Comparison of ENCODE assay signal across 9 cellular contexts in genomic region chr2:219523031-219523671, GRCh38. TPM values are rescaled to one million over a fixed set of nuclear protein-coding genes. Genes with fewer than 3 reads are reported as not detected.
DNase-seq lines count a peak whose midpoint lies in the region; ATAC-seq, FAIRE-seq and TF ChIP-seq lines count a peak whose summit lies in the region.
"Had no signal": no experiment of that assay in that cellular context is flagged by ENCODE, and none has a peak within 500 bp of the region (broad histone marks: within the 10 kb centered on the region; RNA-seq: fewer than 3 reads in every experiment).

No MANE protein-coding gene starts in this region.

- CTCF ChIA-PET in activated naive CD4-positive, alpha-beta T cell treated with anti-CD3 and anti-CD28 coated beads for 36 hours (lab: Charles Lee) = interaction anchor here (0.6 to 2.3 kb wide), 6 partner anchors 12 to 493 kb away, joined by 3 to 6 read pairs (median 3); no protein-coding TSS in a partner anchor

- H3K9me1 ChIP-seq in keratinocyte (ENCODE audit: control insufficient read depth, extremely low read depth, insufficient read depth, low read length) = no peaks in the 10 kb centered on the region

- H3K4me1 ChIP-seq in heart left ventricle (peaks cover 0 to 56% (median 23%) of the 10 kb centered on the region in 12 donors), keratinocyte (ENCODE audit: control insufficient read depth, extremely low read depth, insufficient read depth, low read length) (peaks cover 8% of the 10 kb centered on the region), transverse colon (peaks cover 8 to 18% (median 11%) of the 10 kb centered on the region in 4 donors)

- peaks cover 3% of the 10 kb centered on the region for H4K20me1 ChIP-seq in keratinocyte (ENCODE audit: control insufficient read depth, extremely low read depth, insufficient read depth, low read length)

- DNase-seq in heart left ventricle (no peak), Right ventricle myocardium superior (no peak), astrocyte of the hippocampus (ENCODE audit: low read depth, low spot score) (peak; percentile 18), keratinocyte (ENCODE audit: low read depth, low spot score) (no peak), transverse colon (no peak), NOMO-1 (lab: John Stamatoyannopoulos, UW; ENCODE audit: unreplicated experiment in 2 of 2) (no peak)
- no peak for DNase-seq in activated naive CD4-positive, alpha-beta T cell treated with anti-CD3 and anti-CD28 coated beads for 36 hours

- dilution Hi-C loops in keratinocyte (cut with MboI; ENCODE audit: extremely low pct_ligation_motif_present, low sequenced_read_pairs) = no loop called here

- H3K36me3 Mint-ChIP-seq in activated naive CD4-positive, alpha-beta T cell treated with anti-CD3 and anti-CD28 coated beads for 36 hours (ENCODE audit: low read depth) = no peaks in the 10 kb centered on the region

- H3K4me1 Mint-ChIP-seq in activated naive CD4-positive, alpha-beta T cell treated with anti-CD3 and anti-CD28 coated beads for 36 hours (ENCODE audit: low read depth) = peaks cover 14% of the 10 kb centered on the region

- no peaks in the 10 kb centered on the region for H3K79me2 ChIP-seq in keratinocyte (ENCODE audit: control insufficient read depth, insufficient read depth, low read length)

- no peak overlapping the region for H3K4me3 Mint-ChIP-seq in activated naive CD4-positive, alpha-beta T cell treated with anti-CD3 and anti-CD28 coated beads for 36 hours

- 34 to 45% (median 38%) methylated on average over 6 to 24 of the region's 24 CpGs for WGBS in heart left ventricle, 4 donors
- 30% methylated on average over 18 of the region's 24 CpGs; no CpG with 5 or more reads in 1 of the 2 donors for WGBS in transverse colon (ENCODE audit: low coverage in 1 of 2), 2 donors

- TF ChIP-seq CTCF in heart left ventricle (IDR thresholded peaks at IDR 0.05) = no peak
- TF ChIP-seq CTCF in keratinocyte (optimal IDR thresholded peaks at IDR 0.05 in 1 of 3, IDR thresholded peaks at IDR 0.05 in 1 of 3, conservative IDR thresholded peaks at IDR 0.05 in 1 of 3; ENCODE audit: extremely low read depth in 1 of 3, insufficient read depth in 2 of 3, low read length in 3 of 3) = peak in 1 of 3 experiments; percentile 11
- no peak for TF ChIP-seq CTCF in transverse colon (IDR thresholded peaks at IDR 0.05)

- H3K27me3 ChIP-seq in heart left ventricle (peaks cover 8 to 78% (median 16%) of the 10 kb centered on the region in 9 donors), keratinocyte (ENCODE audit: control insufficient read depth, extremely low read depth, insufficient read depth, low read length) (peaks cover 50% of the 10 kb centered on the region), transverse colon (peaks cover 85% of the 10 kb centered on the region)

- no peak overlapping the region for H3K27ac Mint-ChIP-seq in activated naive CD4-positive, alpha-beta T cell treated with anti-CD3 and anti-CD28 coated beads for 36 hours

- intact Hi-C loops in heart left ventricle (cut with DNase I) (no loop called here), Right ventricle myocardium superior (cut with DNase I) (no loop called here), transverse colon (cut with DNase I; ENCODE audit: low total_unique reads) (no loop called here)
- intact Hi-C loops in activated naive CD4-positive, alpha-beta T cell treated with anti-CD3 and anti-CD28 coated beads for 36 hours (cut with micrococcal nuclease) = no loop called here

- TF ChIP-seq POLR2A in heart left ventricle (IDR thresholded peaks at IDR 0.05) = no peak
- no peak for TF ChIP-seq POLR2A in transverse colon (IDR thresholded peaks at IDR 0.05)

- peaks cover 68% of the 10 kb centered on the region for H3K27me3 Mint-ChIP-seq in activated naive CD4-positive, alpha-beta T cell treated with anti-CD3 and anti-CD28 coated beads for 36 hours (ENCODE audit: low read depth)

- H3K4me2 ChIP-seq in keratinocyte (ENCODE audit: control insufficient read depth, extremely low read depth, insufficient read depth, low read depth, low read length) = peak overlapping the region; percentile 51

- H3K9me3 ChIP-seq in heart left ventricle = no peaks in the 10 kb centered on the region
- no peaks in the 10 kb centered on the region for H3K9me3 ChIP-seq in keratinocyte (ENCODE audit: control insufficient read depth, low read depth, low read length)
- H3K9me3 ChIP-seq in transverse colon = no peaks in the 10 kb centered on the region

- no peaks in the 10 kb centered on the region for H3K9me3 Mint-ChIP-seq in activated naive CD4-positive, alpha-beta T cell treated with anti-CD3 and anti-CD28 coated beads for 36 hours

- ATAC-seq in heart left ventricle (no peak), Right ventricle myocardium superior (ENCODE audit: poor library complexity) (no peak), GM21737 (IDR thresholded peaks at IDR 0.05; ENCODE audit: unreplicated experiment) (no peak)

- FAIRE-seq in keratinocyte (lab: Jason Lieb, UNC) = no peak

- H3K36me3 ChIP-seq in heart left ventricle (no peaks in the 10 kb centered on the region), keratinocyte (ENCODE audit: control insufficient read depth in 2 of 2, extremely low read depth in 1 of 2, insufficient read depth in 2 of 2, low read length in 2 of 2) (no peaks in the 10 kb centered on the region), transverse colon (no peaks in the 10 kb centered on the region)

- in situ Hi-C loops in transverse colon (cut with MboI; ENCODE audit: low pct_ligation_motif_present in 1 of 4, low pct_unique_long_range_greater_than_20kb in 1 of 4, low sequenced_read_pairs in 3 of 4) = loop anchor here in 3 of 4 donors (10.0 kb wide), 2 partner anchors 48 to 118 kb away; no protein-coding TSS in a partner anchor

- H3K27ac ChIP-seq in heart left ventricle (peak overlapping the region in 4 of 12 donors; percentile 39 to 80 (median 60)), keratinocyte (ENCODE audit: control insufficient read depth, insufficient read depth, low read length) (no peak overlapping the region), transverse colon (peak overlapping the region; percentile 65 to 81 (median 72))

- H3K4me3 ChIP-seq in heart left ventricle = peak overlapping the region in 10 of 12 donors; percentile 1 to 41 (median 25)
- H3K4me3 ChIP-seq in keratinocyte (ENCODE audit: control insufficient read depth in 2 of 3, extremely low read depth in 1 of 3, insufficient read depth in 2 of 3, low read depth in 1 of 3, low read length in 3 of 3) = no peak overlapping the region
- peak overlapping the region in 2 of 4 donors; percentile 24 to 35 for H3K4me3 ChIP-seq in transverse colon

- no peak overlapping the region for H3K9ac ChIP-seq in keratinocyte (ENCODE audit: control insufficient read depth, extremely low read depth, insufficient read depth, low read length)

- H2AFZ ChIP-seq in keratinocyte (ENCODE audit: control insufficient read depth, low read length) = peak overlapping the region; percentile 8

- TF ChIP-seq EP300 in transverse colon (IDR thresholded peaks at IDR 0.05; ENCODE audit: low read depth) = no peak

RNA-seq across cellular contexts. Expression of gene ASIC4, which starts 8.9 kb away (rescaled TPM):
- total RNA-seq in heart left ventricle (under 1 TPM in 1 of 9 donors, not detected in 8; 0.10 TPM), Right ventricle myocardium superior (not detected), transverse colon (not detected)
- polyA plus RNA-seq in heart left ventricle (under 1 TPM; 0.03 to 0.08 TPM), keratinocyte (not detected in 3 replicates)
- not detected for polyA plus RNA-seq in keratinocyte (2011; ENCODE audit: low read depth)
- polyA plus RNA-seq in keratinocyte (2011; cell fraction: cytosol; rRNA removed) = not detected in 2 replicates
- polyA plus RNA-seq in keratinocyte (2011; cell fraction: nucleus; rRNA removed) = 0.05 TPM in 1 of 2 replicates, not detected in the other
- 0.11 TPM in 1 of 2 replicates, not detected in the other for polyA plus RNA-seq in keratinocyte (2012; ENCODE audit: low replicate concordance)
- polyA minus RNA-seq in keratinocyte = not detected in 3 replicates
- polyA minus RNA-seq in keratinocyte (2011; cell fraction: cytosol; rRNA and poly(A)+ RNA removed) = not detected
- polyA minus RNA-seq in keratinocyte (2011; cell fraction: nucleus; rRNA and poly(A)+ RNA removed) = not detected in 2 replicates
- not detected for total RNA-seq in activated naive CD4-positive, alpha-beta T cell treated with anti-CD3 and anti-CD28 coated beads for 36 hours
- total RNA-seq: glomerular endothelial cell had no signal

RNA-seq across cellular contexts. Expression of gene CHPF, which starts 20.5 kb away (rescaled TPM):
- total RNA-seq in heart left ventricle (100 to 1,000 TPM in 6 of 9 donors, 10 to 100 TPM in 3; 77.9 to 196 (median 138) TPM), Right ventricle myocardium superior (85.9 TPM), transverse colon (10 to 100 TPM; 21.1 to 58.2 (median 52.1) TPM)
- polyA plus RNA-seq in heart left ventricle (100 to 1,000 TPM in 1 of 2 donors, 10 to 100 TPM in 1; 74.1 to 209 TPM), keratinocyte (24.4 to 63.7 TPM (median 50.9 TPM) in 3 replicates)
- 12.2 TPM for polyA plus RNA-seq in keratinocyte (2011; ENCODE audit: low read depth)
- polyA plus RNA-seq in keratinocyte (2011; cell fraction: cytosol; rRNA removed) = 23.4 and 59.7 TPM in 2 replicates
- 82.1 and 134 TPM in 2 replicates for polyA plus RNA-seq in keratinocyte (2011; cell fraction: nucleus; rRNA removed)
- polyA plus RNA-seq in keratinocyte (2012; ENCODE audit: low replicate concordance) = 67.0 and 81.8 TPM in 2 replicates
- 24.4 to 61.4 TPM (median 36.5 TPM) in 3 replicates for polyA minus RNA-seq in keratinocyte
- polyA minus RNA-seq in keratinocyte (2011; cell fraction: cytosol; rRNA and poly(A)+ RNA removed) = 159 TPM
- 132 and 181 TPM in 2 replicates for polyA minus RNA-seq in keratinocyte (2011; cell fraction: nucleus; rRNA and poly(A)+ RNA removed)
- 1 to 10 TPM; 8.5 to 9.0 TPM for total RNA-seq in activated naive CD4-positive, alpha-beta T cell treated with anti-CD3 and anti-CD28 coated beads for 36 hours

RNA-seq across cellular contexts. Expression of gene TMEM198, which starts 20.7 kb away (rescaled TPM):
- total RNA-seq in heart left ventricle (1 to 10 TPM in 8 of 9 donors, under 1 TPM in 1; 0.65 to 4.7 (median 2.3) TPM), Right ventricle myocardium superior (2.6 TPM), transverse colon (1 to 10 TPM in 3 of 4 donors, not detected in 1; 1.1 to 4.4 (median 1.2) TPM)
- polyA plus RNA-seq in heart left ventricle (10 to 100 TPM in 1 of 2 donors, 1 to 10 TPM in 1; 2.2 to 10.2 TPM), keratinocyte (0.81 to 1.5 TPM (median 0.82 TPM) in 3 replicates)
- not detected for polyA plus RNA-seq in keratinocyte (2011; ENCODE audit: low read depth)
- 0.32 and 0.44 TPM in 2 replicates for polyA plus RNA-seq in keratinocyte (2011; cell fraction: cytosol; rRNA removed)
- polyA plus RNA-seq in keratinocyte (2011; cell fraction: nucleus; rRNA removed) = 10.9 and 11.5 TPM in 2 replicates
- polyA plus RNA-seq in keratinocyte (2012; ENCODE audit: low replicate concordance) = 0.61 and 0.83 TPM in 2 replicates
- polyA minus RNA-seq in keratinocyte = 0.13 to 1.1 TPM (median 0.26 TPM) in 3 replicates
- not detected for polyA minus RNA-seq in keratinocyte (2011; cell fraction: cytosol; rRNA and poly(A)+ RNA removed)
- polyA minus RNA-seq in keratinocyte (2011; cell fraction: nucleus; rRNA and poly(A)+ RNA removed) = 0.42 and 0.70 TPM in 2 replicates
- 1 to 10 TPM in 1 of 2 experiments, under 1 TPM in 1; 0.86 to 1.1 TPM for total RNA-seq in activated naive CD4-positive, alpha-beta T cell treated with anti-CD3 and anti-CD28 coated beads for 36 hours

RNA-seq across cellular contexts. Expression of gene GMPPA, which starts 24.5 kb away (rescaled TPM):
- total RNA-seq in heart left ventricle = 10 to 100 TPM; 15.8 to 31.6 (median 20.1) TPM
- polyA plus RNA-seq in heart left ventricle = 10 to 100 TPM; 18.2 to 35.5 TPM
- total RNA-seq in Right ventricle myocardium superior = 22.3 TPM
- polyA plus RNA-seq in keratinocyte = 50.6 to 63.4 TPM (median 57.6 TPM) in 3 replicates
- polyA plus RNA-seq in keratinocyte (2011; ENCODE audit: low read depth) = 4.1 TPM
- 50.5 and 53.2 TPM in 2 replicates for polyA plus RNA-seq in keratinocyte (2011; cell fraction: cytosol; rRNA removed)
- polyA plus RNA-seq in keratinocyte (2011; cell fraction: nucleus; rRNA removed) = 64.4 and 79.0 TPM in 2 replicates
- polyA plus RNA-seq in keratinocyte (2012; ENCODE audit: low replicate concordance) = 25.4 and 39.5 TPM in 2 replicates
- 66.2 to 112 TPM (median 83.0 TPM) in 3 replicates for polyA minus RNA-seq in keratinocyte
- 50.5 TPM for polyA minus RNA-seq in keratinocyte (2011; cell fraction: cytosol; rRNA and poly(A)+ RNA removed)
- 23.8 and 26.3 TPM in 2 replicates for polyA minus RNA-seq in keratinocyte (2011; cell fraction: nucleus; rRNA and poly(A)+ RNA removed)
- 10 to 100 TPM; 25.1 to 41.1 (median 36.4) TPM for total RNA-seq in transverse colon
- total RNA-seq in activated naive CD4-positive, alpha-beta T cell treated with anti-CD3 and anti-CD28 coated beads for 36 hours = 10 to 100 TPM; 25.2 to 28.4 TPM

RNA-seq across cellular contexts. Expression of gene OBSL1, which starts 48.2 kb away (rescaled TPM):
- total RNA-seq in heart left ventricle (100 to 1,000 TPM; 149 to 230 (median 178) TPM), Right ventricle myocardium superior (165 TPM), transverse colon (10 to 100 TPM; 18.1 to 57.2 (median 19.0) TPM)
- polyA plus RNA-seq in heart left ventricle (100 to 1,000 TPM in 1 of 2 donors, 10 to 100 TPM in 1; 88.1 to 177 TPM), keratinocyte (9.3 to 14.8 TPM (median 12.7 TPM) in 3 replicates)
- polyA plus RNA-seq in keratinocyte (2011; ENCODE audit: low read depth) = 7.9 TPM
- polyA plus RNA-seq in keratinocyte (2011; cell fraction: cytosol; rRNA removed) = 4.5 and 12.2 TPM in 2 replicates
- 27.9 and 36.9 TPM in 2 replicates for polyA plus RNA-seq in keratinocyte (2011; cell fraction: nucleus; rRNA removed)
- 16.9 and 17.4 TPM in 2 replicates for polyA plus RNA-seq in keratinocyte (2012; ENCODE audit: low replicate concordance)
- 12.6 to 22.9 TPM (median 21.8 TPM) in 3 replicates for polyA minus RNA-seq in keratinocyte
- 18.0 TPM for polyA minus RNA-seq in keratinocyte (2011; cell fraction: cytosol; rRNA and poly(A)+ RNA removed)
- polyA minus RNA-seq in keratinocyte (2011; cell fraction: nucleus; rRNA and poly(A)+ RNA removed) = 15.8 and 18.6 TPM in 2 replicates
- 1 to 10 TPM; 1.5 to 1.6 TPM for total RNA-seq in activated naive CD4-positive, alpha-beta T cell treated with anti-CD3 and anti-CD28 coated beads for 36 hours

Comparison
In these comparisons a context has a peak if more than half of its experiments do, and no peak if none do; other contexts are left out.
1. H3K4me3 ChIP-seq: peak in heart left ventricle (10 of 12); none in keratinocyte (0 of 3).